In genomic region chr2:222884765-222885424, GRCh38 we compare ENCODE assay signal across 15 cellular contexts. TPM values are rescaled to one million over a fixed set of nuclear protein-coding genes. Genes with fewer than 3 reads are reported as not detected.
DNase-seq lines count a peak whose midpoint lies in the region; ATAC-seq, FAIRE-seq and TF ChIP-seq lines count a peak whose summit lies in the region.
"Had no signal": no experiment of that assay in that cellular context is flagged by ENCODE, and none has a peak within 500 bp of the region (broad histone marks: within the 10 kb centered on the region; RNA-seq: fewer than 3 reads in every experiment).

No MANE protein-coding gene starts in this region.

- no peaks in the 10 kb centered on the region for H3K9me3 ChIP-seq in keratinocyte (ENCODE audit: control insufficient read depth, low read depth, low read length)
- H3K9me3 ChIP-seq: testis had no signal

- peaks cover 6 to 8% of the 10 kb centered on the region in 2 donors for H3K36me3 Mint-ChIP-seq in stimulated activated naive B cell treated with anti-CD40 and anti-IgM and Interleukin-4, amounts not matched to agents 10 μg/mL and 1 μg/mL and 100 μg/mL, for 72 hours
- peaks cover 0 to 23% (median 10%) of the 10 kb centered on the region in 3 donors for H3K36me3 Mint-ChIP-seq in naive thymus-derived CD8-positive, alpha-beta T cell

- H3K4me2 ChIP-seq in keratinocyte (ENCODE audit: control insufficient read depth, extremely low read depth, insufficient read depth, low read depth, low read length), result no peak overlapping the region

- peaks cover 60% of the 10 kb centered on the region for H3K4me1 ChIP-seq in keratinocyte (ENCODE audit: control insufficient read depth, extremely low read depth, insufficient read depth, low read length)
- peaks cover 14% of the 10 kb centered on the region for H3K4me1 ChIP-seq in rectal smooth muscle tissue (ENCODE audit: control insufficient read depth, insufficient read depth, low read length)

- no peak for TF ChIP-seq POLR2A in H54 (IDR thresholded peaks at IDR 0.05; ENCODE audit: low read depth, low read length)
- no peak for TF ChIP-seq POLR2A in erythroblast (IDR thresholded peaks at IDR 0.05; ENCODE audit: low read length)

- ATAC-seq in stimulated activated naive B cell treated with anti-CD40 and anti-IgM and Interleukin-4, amounts not matched to agents 10 μg/mL and 1 μg/mL and 100 μg/mL, for 72 hours (replicated peaks), result no peak
- no peak for ATAC-seq in naive thymus-derived CD8-positive, alpha-beta T cell

- no peak for DNase-seq in H54 (ENCODE audit: insufficient read length, low spot score)
- no peak for DNase-seq in keratinocyte (ENCODE audit: low read depth, low spot score)
- no peak for DNase-seq in NCI-H510A treated with DMSO at 0.1 percent for 48 hours (lab: John Stamatoyannopoulos, UW)
- DNase-seq in stimulated activated naive B cell treated with anti-CD40 and anti-IgM and Interleukin-4, amounts not matched to agents 10 μg/mL and 1 μg/mL and 100 μg/mL, for 72 hours, result no peak
- DNase-seq in naive thymus-derived CD8-positive, alpha-beta T cell, result no peak
- no peak for DNase-seq in erythroblast (lab: John Stamatoyannopoulos, UW)
- DNase-seq: Calu3, NCI-H1930, testis had no signal

- no peaks in the 10 kb centered on the region for H3K27me3 Mint-ChIP-seq in stimulated activated naive B cell treated with anti-CD40 and anti-IgM and Interleukin-4, amounts not matched to agents 10 μg/mL and 1 μg/mL and 100 μg/mL, for 72 hours
- no peaks in the 10 kb centered on the region for H3K27me3 Mint-ChIP-seq in naive thymus-derived CD8-positive, alpha-beta T cell
- H3K27me3 Mint-ChIP-seq: activated naive CD4-positive, alpha-beta T cell treated with anti-CD3 and anti-CD28 coated beads, Interleukin-2, amount 50 U/mL, for 24 hours had no signal

- H3K9ac ChIP-seq in keratinocyte (ENCODE audit: control insufficient read depth, extremely low read depth, insufficient read depth, low read length) (no peak overlapping the region), rectal smooth muscle tissue (ENCODE audit: low read length) (no peak overlapping the region)

- peaks cover 98% of the 10 kb centered on the region for H3K79me2 ChIP-seq in keratinocyte (ENCODE audit: control insufficient read depth, insufficient read depth, low read length)

- H3K27me3 ChIP-seq in keratinocyte (ENCODE audit: control insufficient read depth, extremely low read depth, insufficient read depth, low read length), result no peaks in the 10 kb centered on the region
- no peaks in the 10 kb centered on the region for H3K27me3 ChIP-seq in rectal smooth muscle tissue (ENCODE audit: control insufficient read depth, insufficient read depth, low read length)
- H3K27me3 ChIP-seq: testis had no signal

- peaks cover 36% of the 10 kb centered on the region for H4K20me1 ChIP-seq in keratinocyte (ENCODE audit: control insufficient read depth, extremely low read depth, insufficient read depth, low read length)

- H2AFZ ChIP-seq in keratinocyte (ENCODE audit: control insufficient read depth, low read length), result no peak overlapping the region

- no peak overlapping the region for H3K4me3 Mint-ChIP-seq in stimulated activated naive B cell treated with anti-CD40 and anti-IgM and Interleukin-4, amounts not matched to agents 10 μg/mL and 1 μg/mL and 100 μg/mL, for 72 hours
- no peak overlapping the region for H3K4me3 Mint-ChIP-seq in naive thymus-derived CD8-positive, alpha-beta T cell
- H3K4me3 Mint-ChIP-seq: activated naive CD4-positive, alpha-beta T cell treated with anti-CD3 and anti-CD28 coated beads, Interleukin-2, amount 50 U/mL, for 24 hours; T-helper 2 cell treated with Interferon-gamma antibody and Interleukin-4, amounts not matched to agents 5 μg/mL and 100 μg/mL, for 36 hours had no signal

- FAIRE-seq in H54 (lab: Jason Lieb, UNC), result peak; percentile 38
- peak; percentile 43 for FAIRE-seq in keratinocyte (lab: Jason Lieb, UNC)
- FAIRE-seq: frontal cortex, GM18507 had no signal

- dilution Hi-C loops in keratinocyte (cut with MboI; ENCODE audit: extremely low pct_ligation_motif_present, low sequenced_read_pairs), result no loop called here

- TF ChIP-seq CTCF in VCaP (conservative IDR thresholded peaks at IDR 0.05), result no peak
- no peak for TF ChIP-seq CTCF in keratinocyte (optimal IDR thresholded peaks at IDR 0.05 in 1 of 3, IDR thresholded peaks at IDR 0.05 in 1 of 3, conservative IDR thresholded peaks at IDR 0.05 in 1 of 3; ENCODE audit: extremely low read depth in 1 of 3, insufficient read depth in 2 of 3, low read length in 3 of 3)

- peaks cover 2% of the 10 kb centered on the region for H3K9me1 ChIP-seq in keratinocyte (ENCODE audit: control insufficient read depth, extremely low read depth, insufficient read depth, low read length)

- H3K4me3 ChIP-seq in keratinocyte (ENCODE audit: control insufficient read depth in 2 of 3, extremely low read depth in 1 of 3, insufficient read depth in 2 of 3, low read depth in 1 of 3, low read length in 3 of 3) (no peak overlapping the region), rectal smooth muscle tissue (ENCODE audit: low read length) (no peak overlapping the region)
- H3K4me3 ChIP-seq: testis had no signal

- H3K27ac ChIP-seq in VCaP, result peak overlapping the region; percentile 79
- H3K27ac ChIP-seq in keratinocyte (ENCODE audit: control insufficient read depth, insufficient read depth, low read length), result no peak overlapping the region
- H3K27ac ChIP-seq in rectal smooth muscle tissue (ENCODE audit: low read depth, low read length), result peak overlapping the region; percentile 42
- H3K27ac ChIP-seq: testis had no signal

- no peak overlapping the region for H3K27ac Mint-ChIP-seq in stimulated activated naive B cell treated with anti-CD40 and anti-IgM and Interleukin-4, amounts not matched to agents 10 μg/mL and 1 μg/mL and 100 μg/mL, for 72 hours
- no peak overlapping the region for H3K27ac Mint-ChIP-seq in naive thymus-derived CD8-positive, alpha-beta T cell
- H3K27ac Mint-ChIP-seq: activated naive CD4-positive, alpha-beta T cell treated with anti-CD3 and anti-CD28 coated beads, Interleukin-2, amount 50 U/mL, for 24 hours; T-helper 2 cell treated with Interferon-gamma antibody and Interleukin-4, amounts not matched to agents 5 μg/mL and 100 μg/mL, for 36 hours had no signal

- POLR2A ChIA-PET in naive thymus-derived CD8-positive, alpha-beta T cell (lab: Charles Lee), result no interaction called here

- H3K36me3 ChIP-seq in keratinocyte (ENCODE audit: control insufficient read depth in 2 of 2, extremely low read depth in 1 of 2, insufficient read depth in 2 of 2, low read length in 2 of 2) (no peaks in the 10 kb centered on the region), rectal smooth muscle tissue (ENCODE audit: control insufficient read depth, insufficient read depth, low read length) (no peaks in the 10 kb centered on the region)

- peaks cover 14 to 49% of the 10 kb centered on the region in 2 donors for H3K4me1 Mint-ChIP-seq in stimulated activated naive B cell treated with anti-CD40 and anti-IgM and Interleukin-4, amounts not matched to agents 10 μg/mL and 1 μg/mL and 100 μg/mL, for 72 hours
- peaks cover 26 to 50% (median 46%) of the 10 kb centered on the region in 4 donors for H3K4me1 Mint-ChIP-seq in naive thymus-derived CD8-positive, alpha-beta T cell

- no peaks in the 10 kb centered on the region for H3K9me3 Mint-ChIP-seq in stimulated activated naive B cell treated with anti-CD40 and anti-IgM and Interleukin-4, amounts not matched to agents 10 μg/mL and 1 μg/mL and 100 μg/mL, for 72 hours
- H3K9me3 Mint-ChIP-seq in naive thymus-derived CD8-positive, alpha-beta T cell, result no peaks in the 10 kb centered on the region
- H3K9me3 Mint-ChIP-seq: activated naive CD4-positive, alpha-beta T cell treated with anti-CD3 and anti-CD28 coated beads, Interleukin-2, amount 50 U/mL, for 24 hours; T-helper 2 cell treated with Interferon-gamma antibody and Interleukin-4, amounts not matched to agents 5 μg/mL and 100 μg/mL, for 36 hours had no signal

RNA-seq across cellular contexts. Expression of gene ACSL3, which starts 24.1 kb away (rescaled TPM):
- 102 to 197 TPM (median 180 TPM) in 3 replicates for polyA plus RNA-seq in keratinocyte
- 545 TPM for polyA plus RNA-seq in keratinocyte (2011; ENCODE audit: low read depth)
- 46.9 and 122 TPM in 2 replicates for polyA plus RNA-seq in keratinocyte (2011; cell fraction: cytosol; rRNA removed)
- polyA plus RNA-seq in keratinocyte (2011; cell fraction: nucleus; rRNA removed), result 224 and 250 TPM in 2 replicates
- polyA plus RNA-seq in keratinocyte (2012; ENCODE audit: low replicate concordance), result 109 and 122 TPM in 2 replicates
- polyA minus RNA-seq in keratinocyte, result 157 to 338 TPM (median 294 TPM) in 3 replicates
- 91.5 TPM for polyA minus RNA-seq in keratinocyte (2011; cell fraction: cytosol; rRNA and poly(A)+ RNA removed)
- 249 and 497 TPM in 2 replicates for polyA minus RNA-seq in keratinocyte (2011; cell fraction: nucleus; rRNA and poly(A)+ RNA removed)
- total RNA-seq in naive thymus-derived CD8-positive, alpha-beta T cell, result 10 to 100 TPM; 37.8 to 43.1 TPM
- 10 to 100 TPM; 27.8 to 32.5 (median 31.2) TPM for polyA plus RNA-seq in naive thymus-derived CD8-positive, alpha-beta T cell
